In genomic region chr15:85031086-85031943, GRCh38 we compare ENCODE assay signal across 15 cellular contexts. TPM values are rescaled to one million over a fixed set of nuclear protein-coding genes. Genes with fewer than 3 reads are reported as not detected.
DNase-seq lines count a peak whose midpoint lies in the region; ATAC-seq, FAIRE-seq and TF ChIP-seq lines count a peak whose summit lies in the region.
"Had no signal": no experiment of that assay in that cellular context is flagged by ENCODE, and none has a peak within 500 bp of the region (broad histone marks: within the 10 kb centered on the region; RNA-seq: fewer than 3 reads in every experiment).

No MANE protein-coding gene starts in this region.

- in situ Hi-C loops in ACHN (cut with HindIII; ENCODE audit: low pct_ligation_motif_present, low pct_unique_long_range_greater_than_20kb, low sequenced_read_pairs): no loop called here

- H4K20me1 ChIP-seq in Loucy (ENCODE audit: insufficient read depth, low read length, poor library complexity, severe bottlenecking): peaks cover 2% of the 10 kb centered on the region
- H4K20me1 ChIP-seq: BLaER1 had no signal

- H3K4me3 Mint-ChIP-seq in CD4-positive, alpha-beta memory T cell: peak overlapping the region in 6 of 8 donors; percentile 46 to 84 (median 62)
- no peak overlapping the region for H3K4me3 Mint-ChIP-seq in chondrocyte (ENCODE audit: unreplicated experiment)

- H3K27me3 Mint-ChIP-seq in CD4-positive, alpha-beta memory T cell: no peaks in the 10 kb centered on the region
- H3K27me3 Mint-ChIP-seq in chondrocyte (ENCODE audit: low read depth): no peaks in the 10 kb centered on the region
- H3K27me3 Mint-ChIP-seq: progenitor cell of endocrine pancreas had no signal

- no peaks in the 10 kb centered on the region for H3K36me3 ChIP-seq in CD4-positive, alpha-beta memory T cell (ENCODE audit: insufficient read depth, low read length)
- H3K36me3 ChIP-seq in Loucy (ENCODE audit: insufficient read depth, low read length): no peaks in the 10 kb centered on the region
- H3K36me3 ChIP-seq in muscle layer of duodenum (ENCODE audit: control insufficient read depth in 1 of 2, insufficient read depth in 2 of 2, low read length in 2 of 2): no peaks in the 10 kb centered on the region
- H3K36me3 ChIP-seq: BLaER1 had no signal

- H3K27ac ChIP-seq in CD4-positive, alpha-beta memory T cell (ENCODE audit: low read depth, low read length): no peak overlapping the region
- peak overlapping the region; percentile 77 for H3K27ac ChIP-seq in muscle layer of duodenum (ENCODE audit: low read length)
- H3K27ac ChIP-seq: BLaER1, KMS-11 had no signal

- peaks cover 42% of the 10 kb centered on the region for H3K79me2 ChIP-seq in Loucy (ENCODE audit: insufficient read depth, low read length)

- no peak for ATAC-seq in HG03045 (IDR thresholded peaks at IDR 0.05; ENCODE audit: unreplicated experiment)

- H3K9me2 ChIP-seq in Loucy (replicated peaks; ENCODE audit: low read depth, low read length): no peaks in the 10 kb centered on the region

- peak overlapping the region; percentile 15 for H3K4me2 ChIP-seq in Loucy (ENCODE audit: low read depth, low read length, poor library complexity, severe bottlenecking)
- H3K4me2 ChIP-seq: KMS-11 had no signal

- H3K9me3 ChIP-seq in CD4-positive, alpha-beta memory T cell (ENCODE audit: control insufficient read depth in 1 of 2, low read length in 2 of 2): no peaks in the 10 kb centered on the region
- H3K9me3 ChIP-seq in Loucy (ENCODE audit: insufficient read depth, low read depth, low read length) (no peaks in the 10 kb centered on the region), muscle layer of duodenum (ENCODE audit: control insufficient read depth in 1 of 2, low read length in 2 of 2) (no peaks in the 10 kb centered on the region)
- H3K9me3 ChIP-seq: BLaER1 had no signal

- H3K4me1 ChIP-seq in CD4-positive, alpha-beta memory T cell (ENCODE audit: insufficient read depth, low read length): peaks cover 47% of the 10 kb centered on the region
- H3K4me1 ChIP-seq in Loucy (ENCODE audit: insufficient read depth, low read length, poor library complexity, severe bottlenecking): peaks cover 54% of the 10 kb centered on the region
- peaks cover 20 to 34% of the 10 kb centered on the region in 2 donors for H3K4me1 ChIP-seq in muscle layer of duodenum (ENCODE audit: control insufficient read depth in 1 of 2, insufficient read depth in 2 of 2, low read length in 2 of 2)

- H3K4me1 Mint-ChIP-seq in CD4-positive, alpha-beta memory T cell: peaks cover 49 to 76% (median 59%) of the 10 kb centered on the region in 4 donors
- H3K4me1 Mint-ChIP-seq in chondrocyte (ENCODE audit: low read depth): peaks cover 45% of the 10 kb centered on the region

- FAIRE-seq in D721Med (lab: Jason Lieb, UNC): no peak
- FAIRE-seq: colon, GM12892 had no signal

- H3K9me3 Mint-ChIP-seq in CD4-positive, alpha-beta memory T cell: no peaks in the 10 kb centered on the region
- no peaks in the 10 kb centered on the region for H3K9me3 Mint-ChIP-seq in chondrocyte (ENCODE audit: low read depth)

- H3F3A ChIP-seq in Loucy (ENCODE audit: low read depth): no peaks in the 10 kb centered on the region

- H3K9ac ChIP-seq in Loucy (ENCODE audit: low read depth, low read length, poor library complexity, severe bottlenecking): peak overlapping the region; percentile 11
- H3K9ac ChIP-seq: BLaER1, KMS-11 had no signal

- POLR2A ChIA-PET in CD4-positive, alpha-beta memory T cell (lab: Charles Lee; ENCODE audit: partially characterized antibody): interaction anchor here (1.0 to 2.2 kb wide), 4 partner anchors 11 to 51 kb away, joined by 3 to 17 read pairs (median 4); partner anchors contain the start of gene PDE8A

- no peaks in the 10 kb centered on the region for H3K36me3 Mint-ChIP-seq in CD4-positive, alpha-beta memory T cell
- H3K36me3 Mint-ChIP-seq in chondrocyte (ENCODE audit: low read depth): no peaks in the 10 kb centered on the region

- no peaks in the 10 kb centered on the region for H3K27me3 ChIP-seq in CD4-positive, alpha-beta memory T cell (ENCODE audit: insufficient read depth, low read length)
- H3K27me3 ChIP-seq in Loucy (ENCODE audit: insufficient read depth, low read length, poor library complexity, severe bottlenecking) (no peaks in the 10 kb centered on the region), muscle layer of duodenum (ENCODE audit: low read depth, low read length) (no peaks in the 10 kb centered on the region)
- H3K27me3 ChIP-seq: BLaER1 had no signal

- H3K27ac Mint-ChIP-seq in CD4-positive, alpha-beta memory T cell: peak overlapping the region; percentile 33 to 85 (median 80)
- H3K27ac Mint-ChIP-seq in chondrocyte (ENCODE audit: unreplicated experiment): peak overlapping the region; percentile 4

- H3K4me3 ChIP-seq in CD4-positive, alpha-beta memory T cell (ENCODE audit: low read length in 2 of 2): no peak overlapping the region
- H3K4me3 ChIP-seq in Loucy (ENCODE audit: low read length, poor library complexity, severe bottlenecking) (no peak overlapping the region), muscle layer of duodenum (ENCODE audit: low read depth in 1 of 2, low read length in 2 of 2) (no peak overlapping the region)
- H3K4me3 ChIP-seq: BLaER1 had no signal

- CTCF ChIA-PET in CD4-positive, alpha-beta memory T cell (lab: Charles Lee; ENCODE audit: partially characterized antibody): interaction anchor here (1.3 to 2.7 kb wide), 3 partner anchors 9 to 50 kb away, joined by 5 to 13 read pairs (median 6); partner anchors contain the start of gene PDE8A

- no peak for DNase-seq in CD4-positive, alpha-beta memory T cell
- DNase-seq in chondrocyte (ENCODE audit: low spot score) (no peak), D721Med (ENCODE audit: insufficient read length, low spot score) (no peak), ACHN (no peak)
- DNase-seq: activated CD4-positive, alpha-beta T cell treated with anti-CD3 and anti-CD28 coated beads, Interleukin-2, amount 50 U/mL, for 4 hours; NCI-H526; stimulated activated CD8-positive, alpha-beta memory T cell treated with anti-CD3 and anti-CD28 coated beads, Interleukin-4, amount 100 ng/mL, for 48 hours had no signal

- TF ChIP-seq CTCF in Loucy (conservative IDR thresholded peaks at IDR 0.05; ENCODE audit: low read length) (no peak), chondrocyte (IDR thresholded peaks at IDR 0.05) (no peak), D721Med (IDR thresholded peaks at IDR 0.05; ENCODE audit: insufficient read depth, missing control alignments) (no peak)

- intact Hi-C loops in CD4-positive, alpha-beta memory T cell (cut with micrococcal nuclease): loop anchor here (2.0 kb wide), 1 partner anchor 43 kb away; no protein-coding TSS in a partner anchor

- H2AFZ ChIP-seq in Loucy (ENCODE audit: low read length): no peak overlapping the region

RNA-seq across cellular contexts. Expression of gene PDE8A, which starts 49.7 kb away (rescaled TPM):
- 10 to 100 TPM; 39.2 to 41.3 TPM for total RNA-seq in CD4-positive, alpha-beta memory T cell
- 1 to 10 TPM; 1.9 to 5.6 TPM for polyA plus RNA-seq in CD4-positive, alpha-beta memory T cell
- 21.1 to 23.8 TPM (median 22.7 TPM) in 3 replicates for total RNA-seq in chondrocyte
